ENCODE assay signal across 8 cellular contexts in the genomic region with DNA sequence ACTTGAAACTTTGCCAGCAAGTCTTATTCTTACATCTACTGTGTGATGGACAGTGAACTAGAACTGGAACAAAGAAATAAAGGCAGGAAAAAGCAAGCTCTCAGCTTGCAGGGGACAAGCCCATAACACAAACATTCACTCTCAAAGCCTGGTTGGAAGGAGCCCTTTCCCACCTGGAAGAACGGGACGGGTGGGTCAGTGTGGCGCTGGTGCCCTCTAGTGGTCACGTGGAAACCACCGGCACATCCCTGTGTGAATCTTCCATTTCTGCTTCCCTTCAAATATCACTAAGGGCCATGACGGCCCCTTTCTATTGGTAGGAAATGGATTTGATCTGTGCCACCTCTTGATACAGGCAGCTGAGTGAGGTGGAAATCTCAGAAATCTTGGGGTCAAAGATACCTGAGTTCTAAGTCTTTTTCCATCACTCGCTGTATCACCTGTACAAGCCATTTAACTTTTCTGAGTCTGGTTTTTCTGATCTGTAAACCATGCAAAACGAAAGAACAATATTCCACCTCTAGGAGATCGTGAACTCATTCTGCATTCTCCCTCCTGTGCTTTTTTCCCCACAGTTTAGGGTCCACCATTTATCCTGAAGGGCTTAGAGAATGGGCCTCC.
DNase-seq lines count a peak whose midpoint lies in the region; ATAC-seq lines count a peak whose summit lies in the region.

No MANE protein-coding gene starts in this region.

- H3K4me1 Mint-ChIP-seq in CD4-positive, alpha-beta memory T cell: peaks cover 0 to 7% (median 1%) of the 10 kb centered on the region in 4 donors

- H3K9ac ChIP-seq in NT2/D1 (ENCODE audit: insufficient read length, low read depth): no peak overlapping the region

- peak in 4 of 5 donors; percentile 7 to 13 (median 11) for DNase-seq in CD4-positive, alpha-beta memory T cell
- DNase-seq in NT2/D1 (ENCODE audit: low read depth, low spot score): peak; percentile 59
- peak; percentile 11 for DNase-seq in activated gamma-delta T cell treated with anti-CD3 and anti-CD28 coated beads, Interleukin-2, amount 50 U/mL, for 16 hours (ENCODE audit: low read depth)
- DNase-seq in glomerular visceral epithelial cell (ENCODE audit: extremely low spot score): peak; percentile 13
- DNase-seq in pons (ENCODE audit: low spot score): peak; percentile 69

- no peaks in the 10 kb centered on the region for H3K4me1 ChIP-seq in CD4-positive, alpha-beta memory T cell (ENCODE audit: insufficient read depth, low read length)
- no peaks in the 10 kb centered on the region for H3K4me1 ChIP-seq in NT2/D1 (ENCODE audit: insufficient read depth, insufficient read length)

- no peak overlapping the region for H3K27ac Mint-ChIP-seq in CD4-positive, alpha-beta memory T cell

- H3K27me3 ChIP-seq in CD4-positive, alpha-beta memory T cell (ENCODE audit: insufficient read depth, low read length): no peaks in the 10 kb centered on the region
- no peaks in the 10 kb centered on the region for H3K27me3 ChIP-seq in NT2/D1 (ENCODE audit: insufficient read depth, insufficient read length)

- no peak overlapping the region for H3K4me3 ChIP-seq in CD4-positive, alpha-beta memory T cell (ENCODE audit: low read length in 2 of 2)
- H3K4me3 ChIP-seq in NT2/D1 (ENCODE audit: insufficient read length, low read depth): no peak overlapping the region

- no peaks in the 10 kb centered on the region for H3K9me3 ChIP-seq in CD4-positive, alpha-beta memory T cell (ENCODE audit: control insufficient read depth in 1 of 2, low read length in 2 of 2)
- no peaks in the 10 kb centered on the region; the same call in 1 of the 2 replicates for H3K9me3 ChIP-seq in NT2/D1 (ENCODE audit: insufficient read depth, low read length)

- peaks cover 0 to 12% (median 3%) of the 10 kb centered on the region in 8 donors for H3K9me3 Mint-ChIP-seq in CD4-positive, alpha-beta memory T cell

- no peaks in the 10 kb centered on the region for H3K36me3 ChIP-seq in CD4-positive, alpha-beta memory T cell (ENCODE audit: insufficient read depth, low read length)
- no peaks in the 10 kb centered on the region for H3K36me3 ChIP-seq in NT2/D1 (ENCODE audit: insufficient read depth, insufficient read length, low read length)

- H3K36me3 Mint-ChIP-seq in CD4-positive, alpha-beta memory T cell: peaks cover 0 to 4% of the 10 kb centered on the region in 2 donors

- CTCF ChIA-PET in CD4-positive, alpha-beta memory T cell (lab: Charles Lee; ENCODE audit: partially characterized antibody): interaction anchor here (0.6 to 2.2 kb wide), 11 partner anchors 9 to 593 kb away, joined by 3 to 9 read pairs (median 3); no protein-coding TSS in a partner anchor

- no peak overlapping the region for H3K4me3 Mint-ChIP-seq in CD4-positive, alpha-beta memory T cell

- POLR2A ChIA-PET in CD4-positive, alpha-beta memory T cell (lab: Charles Lee; ENCODE audit: partially characterized antibody): no interaction called here

- H3K27ac ChIP-seq in CD4-positive, alpha-beta memory T cell (ENCODE audit: low read depth, low read length): no peak overlapping the region

- peaks cover 12% of the 10 kb centered on the region in 2 donors for H3K27me3 Mint-ChIP-seq in CD4-positive, alpha-beta memory T cell

- peak; percentile 54 for ATAC-seq in GM21619 (IDR thresholded peaks at IDR 0.05; ENCODE audit: unreplicated experiment)
- no peak for ATAC-seq in HG03432 (IDR thresholded peaks at IDR 0.05; ENCODE audit: unreplicated experiment)
- ATAC-seq in HG02623 (IDR thresholded peaks at IDR 0.05; ENCODE audit: unreplicated experiment): no peak

- intact Hi-C loops in CD4-positive, alpha-beta memory T cell (cut with micrococcal nuclease): loop anchor here (5.0 to 10.0 kb wide), 2 partner anchors 609 to 1321 kb away; a partner anchor contains a TSS

Comparison
In these comparisons a context has a peak if more than half of its experiments do, and no peak if none do; other contexts are left out.
1. DNase-seq: peak in every context shown above with its lines; median percentile 69 in pons; 59 in NT2/D1; 13 in glomerular visceral epithelial cell; 11 in CD4-positive, alpha-beta memory T cell; 11 in activated gamma-delta T cell treated with anti-CD3 and anti-CD28 coated beads, Interleukin-2, amount 50 U/mL, for 16 hours.